28 cellular contexts compared by ENCODE assay signal in genomic region chr2:4533806-4534205, GRCh38.
"Had no signal": no experiment of that assay in that cellular context is flagged by ENCODE, and none has a peak within 500 bp of the region (broad histone marks: within the 10 kb centered on the region; RNA-seq: fewer than 3 reads in every experiment).

No MANE protein-coding gene starts in this region.

- H3K79me2 ChIP-seq: hepatocyte had no signal

- H3K9me3 Mint-ChIP-seq: activated CD4-positive, alpha-beta T cell treated with anti-CD3 and anti-CD28 coated beads, Interleukin-2, amount 10 ng/mL, durations not matched to agents 24 days and 14 days; activated naive CD8-positive, alpha-beta T cell treated with anti-CD3 and anti-CD28 coated beads for 36 hours; nephron; type B pancreatic cell had no signal

- H3K4me1 Mint-ChIP-seq: activated CD4-positive, alpha-beta T cell treated with anti-CD3 and anti-CD28 coated beads, Interleukin-2, amount 10 ng/mL, durations not matched to agents 24 days and 14 days; activated naive CD8-positive, alpha-beta T cell treated with anti-CD3 and anti-CD28 coated beads for 36 hours; nephron had no signal

- H3K4me3 Mint-ChIP-seq: activated CD4-positive, alpha-beta memory T cell treated with anti-CD3 and anti-CD28 coated beads for 36 hours; activated CD4-positive, alpha-beta T cell treated with anti-CD3 and anti-CD28 coated beads, Interleukin-2, amount 10 ng/mL, durations not matched to agents 24 days and 14 days; activated naive CD4-positive, alpha-beta T cell treated with anti-CD3 and anti-CD28 coated beads for 36 hours; activated naive CD8-positive, alpha-beta T cell treated with anti-CD3 and anti-CD28 coated beads for 36 hours; activated T-helper 1 cell treated with anti-CD3 and anti-CD28 coated beads, Interleukin-12 subunit alpha, Interleukin-12 subunit beta, Interleukin-2, Interleukin-4 antibody, amounts not matched to agents 30 ng/mL and 10 ng/mL and 1 ng/mL, durations not matched to agents 14 hours and 24 hours and 36 hours; nephron; stimulated activated naive CD8-positive, alpha-beta T cell treated with anti-CD3 and anti-CD28 coated beads, Interleukin-15, Interleukin-2, amounts not matched to agents 100 ng/mL and 50 ng/mL, for 24 hours; type B pancreatic cell had no signal

- H3K27me3 ChIP-seq: adrenal gland, body of pancreas, gastrocnemius medialis, hepatocyte, neutrophil, vagina had no signal

- H3K4me3 ChIP-seq: adrenal gland, body of pancreas, gastrocnemius medialis, hepatocyte, skin epidermis, vagina had no signal

- H3K27me3 Mint-ChIP-seq: activated CD4-positive, alpha-beta memory T cell treated with anti-CD3 and anti-CD28 coated beads for 36 hours; activated CD4-positive, alpha-beta T cell treated with anti-CD3 and anti-CD28 coated beads, Interleukin-2, amount 10 ng/mL, durations not matched to agents 24 days and 14 days; activated naive CD8-positive, alpha-beta T cell treated with anti-CD3 and anti-CD28 coated beads for 36 hours; stimulated activated naive CD8-positive, alpha-beta T cell treated with anti-CD3 and anti-CD28 coated beads, Interleukin-15, Interleukin-2, amounts not matched to agents 100 ng/mL and 50 ng/mL, for 24 hours; type B pancreatic cell had no signal

- H3K27ac Mint-ChIP-seq: activated CD4-positive, alpha-beta memory T cell treated with anti-CD3 and anti-CD28 coated beads for 36 hours; activated CD4-positive, alpha-beta T cell treated with anti-CD3 and anti-CD28 coated beads, Interleukin-2, amount 10 ng/mL, durations not matched to agents 24 days and 14 days; activated naive CD4-positive, alpha-beta T cell treated with anti-CD3 and anti-CD28 coated beads for 36 hours; activated naive CD8-positive, alpha-beta T cell treated with anti-CD3 and anti-CD28 coated beads for 36 hours; activated T-helper 1 cell treated with anti-CD3 and anti-CD28 coated beads, Interleukin-12 subunit alpha, Interleukin-12 subunit beta, Interleukin-2, Interleukin-4 antibody, amounts not matched to agents 30 ng/mL and 10 ng/mL and 1 ng/mL, durations not matched to agents 14 hours and 24 hours and 36 hours; nephron; stimulated activated naive CD8-positive, alpha-beta T cell treated with anti-CD3 and anti-CD28 coated beads, Interleukin-15, Interleukin-2, amounts not matched to agents 100 ng/mL and 50 ng/mL, for 24 hours; type B pancreatic cell had no signal

- H3K36me3 ChIP-seq: adrenal gland, gastrocnemius medialis, neutrophil, vagina, WERI-Rb-1 had no signal

- H2AFZ ChIP-seq: hepatocyte had no signal

- H3K36me3 Mint-ChIP-seq: activated CD4-positive, alpha-beta memory T cell treated with anti-CD3 and anti-CD28 coated beads for 36 hours; activated naive CD8-positive, alpha-beta T cell treated with anti-CD3 and anti-CD28 coated beads for 36 hours; type B pancreatic cell had no signal

- H3K4me2 ChIP-seq: hepatocyte had no signal

- ATAC-seq: activated CD4-positive, CD25-positive, alpha-beta regulatory T cell treated with anti-CD3 and anti-CD28 coated beads, Interleukin-2, amount 50 U/mL, for 24 hours; body of pancreas; gastrocnemius medialis; left cardiac atrium; left ventricle myocardium superior; sciatic nerve had no signal

- DNase-seq: activated CD4-positive, alpha-beta memory T cell treated with anti-CD3 and anti-CD28 coated beads for 36 hours; activated CD4-positive, alpha-beta T cell treated with anti-CD3 and anti-CD28 coated beads, Interleukin-2, amount 10 ng/mL, durations not matched to agents 24 days and 14 days; activated CD8-positive, alpha-beta memory T cell treated with anti-CD3 and anti-CD28 coated beads, Interleukin-2, amount 50 U/mL, for 4 hours; activated effector memory CD4-positive, alpha-beta T cell treated with anti-CD3 and anti-CD28 coated beads, Interleukin-2, amount 50 U/mL, for 16 hours; activated naive CD4-positive, alpha-beta T cell treated with anti-CD3 and anti-CD28 coated beads for 36 hours; activated naive CD8-positive, alpha-beta T cell treated with anti-CD3 and anti-CD28 coated beads for 36 hours; activated T-cell treated with anti-CD3 and anti-CD28 coated beads, Interleukin-2, amount 50 U/mL, for 1 hour; adrenal gland; aorta; body of pancreas; dermis blood vessel endothelial cell; effector CD4-positive, alpha-beta T cell; gastrocnemius medialis; left cardiac atrium; left ventricle myocardium superior; stimulated activated CD4-positive, alpha-beta T cell treated with anti-CD3 and anti-CD28 coated beads, Interleukin-12 subunit alpha, Interleukin-12 subunit beta, amount 100 ng/mL, for 4 hours; stimulated activated CD4-positive, alpha-beta T cell treated with anti-CD3 and anti-CD28 coated beads, Interleukin-4, amount 100 ng/mL, for 1 hour; WERI-Rb-1 had no signal

- H3K9me3 ChIP-seq: adrenal gland, body of pancreas, gastrocnemius medialis, neutrophil, vagina had no signal

- H3K27ac ChIP-seq: adrenal gland, body of pancreas, gastrocnemius medialis, hepatocyte, neutrophil, skin epidermis, vagina, WERI-Rb-1 had no signal

- H3K4me1 ChIP-seq: adrenal gland, body of pancreas, gastrocnemius medialis, vagina had no signal
